ENCODE assay signal across 11 cellular contexts in genomic region chr3:4904801-4905695, GRCh38.
A peak's percentile ranks its signal among the peaks of the same experiment; 100 is the strongest.
DNase-seq lines count a peak whose midpoint lies in the region; ATAC-seq and TF ChIP-seq lines count a peak whose summit lies in the region.
"Had no signal": no experiment of that assay in that cellular context is flagged by ENCODE, and none has a peak within 500 bp of the region (broad histone marks: within the 10 kb centered on the region; RNA-seq: fewer than 3 reads in every experiment).

No MANE protein-coding gene starts in this region.

- peaks cover 21 to 46% (median 29%) of the 10 kb centered on the region in 4 donors for H3K4me1 Mint-ChIP-seq in CD4-positive, CD25-positive, alpha-beta regulatory T cell

- H3K27ac Mint-ChIP-seq in CD4-positive, CD25-positive, alpha-beta regulatory T cell = peak overlapping the region in 2 of 3 donors; percentile 33 to 67
- H3K27ac Mint-ChIP-seq: dendritic cell treated with granulocyte-macrophage colony-stimulating factor and Interleukin-4, amounts not matched to agents 40 ng/mL and 50 ng/mL, for 4 days had no signal

- no peaks in the 10 kb centered on the region for H3K27me3 ChIP-seq in CD4-positive, CD25-positive, alpha-beta regulatory T cell (ENCODE audit: control insufficient read depth, insufficient read depth, low read length)
- H3K27me3 ChIP-seq in body of pancreas (no peaks in the 10 kb centered on the region), gastroesophageal sphincter (no peaks in the 10 kb centered on the region)

- peak overlapping the region in 2 of 4 donors; percentile 3 to 36 for H3K4me3 Mint-ChIP-seq in CD4-positive, CD25-positive, alpha-beta regulatory T cell
- H3K4me3 Mint-ChIP-seq: dendritic cell treated with granulocyte-macrophage colony-stimulating factor and Interleukin-4, amounts not matched to agents 40 ng/mL and 50 ng/mL, for 4 days had no signal

- WGBS in body of pancreas, 2 donors = 24 to 26% methylated on average over 9 of the region's 9 CpGs
- 33 to 50% methylated on average over 6 to 9 of the region's 9 CpGs for WGBS in gastroesophageal sphincter (ENCODE audit: low coverage in 1 of 2), 2 donors

- no peak for ATAC-seq in CD4-positive, CD25-positive, alpha-beta regulatory T cell (ENCODE audit: low read depth in 2 of 2)
- peak; percentile 82 for ATAC-seq in body of pancreas
- no peak for ATAC-seq in gastroesophageal sphincter

- H3K9me3 ChIP-seq in CD4-positive, CD25-positive, alpha-beta regulatory T cell (ENCODE audit: control insufficient read depth in 2 of 2, low read length in 2 of 2) = no peaks in the 10 kb centered on the region
- H3K9me3 ChIP-seq in body of pancreas (no peaks in the 10 kb centered on the region), gastroesophageal sphincter (no peaks in the 10 kb centered on the region)

- H3K27me3 Mint-ChIP-seq in CD4-positive, CD25-positive, alpha-beta regulatory T cell = peaks cover 20% of the 10 kb centered on the region
- H3K27me3 Mint-ChIP-seq: dendritic cell treated with granulocyte-macrophage colony-stimulating factor and Interleukin-4, amounts not matched to agents 40 ng/mL and 50 ng/mL, for 4 days had no signal

- H3K4me3 ChIP-seq in CD4-positive, CD25-positive, alpha-beta regulatory T cell (ENCODE audit: low read depth, low read length) = peak overlapping the region; percentile 15
- no peak overlapping the region for H3K4me3 ChIP-seq in body of pancreas
- H3K4me3 ChIP-seq in gastroesophageal sphincter = no peak overlapping the region
- H3K4me3 ChIP-seq: lung had no signal

- TF ChIP-seq CTCF in body of pancreas (IDR thresholded peaks at IDR 0.05) = no peak
- no peak for TF ChIP-seq CTCF in gastroesophageal sphincter (IDR thresholded peaks at IDR 0.05)

- H3K36me3 Mint-ChIP-seq in CD4-positive, CD25-positive, alpha-beta regulatory T cell = no peaks in the 10 kb centered on the region

- no peak overlapping the region for H3K27ac ChIP-seq in CD4-positive, CD25-positive, alpha-beta regulatory T cell (ENCODE audit: insufficient read depth, low read length, poor library complexity, severe bottlenecking)
- peak overlapping the region; percentile 17 to 56 (median 36) for H3K27ac ChIP-seq in body of pancreas
- H3K27ac ChIP-seq in gastroesophageal sphincter = peak overlapping the region in 1 of 4 donors; percentile 19

- no peak for DNase-seq in CD4-positive, CD25-positive, alpha-beta regulatory T cell
- DNase-seq in NCI-H1417 (lab: John Stamatoyannopoulos, UW) (peak in 2 of 3 experiments; percentile 19 to 67), body of pancreas (peak; percentile 29 to 66 (median 58)), lung microvascular endothelial cell (ENCODE audit: low read depth in 2 of 2) (peak; percentile 23 to 46), RPMI8226 (no peak), head of caudate nucleus (no peak)
- DNase-seq in activated CD4-positive, alpha-beta T cell treated with anti-CD3 and anti-CD28 coated beads for 48 hours = no peak
- DNase-seq: substantia nigra had no signal

- TF ChIP-seq POLR2A in body of pancreas (IDR thresholded peaks at IDR 0.05) (no peak), gastroesophageal sphincter (IDR thresholded peaks at IDR 0.05) (no peak)

- no peak for TF ChIP-seq EP300 in gastroesophageal sphincter (IDR thresholded peaks at IDR 0.05)

- H3K4me1 ChIP-seq in CD4-positive, CD25-positive, alpha-beta regulatory T cell (ENCODE audit: control insufficient read depth, insufficient read depth, low read length, poor library complexity, severe bottlenecking) = peaks cover 17% of the 10 kb centered on the region
- H3K4me1 ChIP-seq in body of pancreas = peaks cover 54% of the 10 kb centered on the region
- H3K4me1 ChIP-seq in gastroesophageal sphincter = peaks cover 3 to 46% (median 3%) of the 10 kb centered on the region in 3 donors

- no peaks in the 10 kb centered on the region for H3K36me3 ChIP-seq in CD4-positive, CD25-positive, alpha-beta regulatory T cell (ENCODE audit: control insufficient read depth, insufficient read depth, low read length)
- no peaks in the 10 kb centered on the region for H3K36me3 ChIP-seq in body of pancreas (replicated peaks in 1 of 2; ENCODE audit: insufficient read depth in 1 of 2, low read depth in 2 of 2)
- H3K36me3 ChIP-seq in gastroesophageal sphincter = no peaks in the 10 kb centered on the region

- H3K9me3 Mint-ChIP-seq in CD4-positive, CD25-positive, alpha-beta regulatory T cell = no peaks in the 10 kb centered on the region
- H3K9me3 Mint-ChIP-seq: dendritic cell treated with granulocyte-macrophage colony-stimulating factor and Interleukin-4, amounts not matched to agents 40 ng/mL and 50 ng/mL, for 4 days had no signal

- intact Hi-C loops in body of pancreas (cut with DNase I) (no loop called here), head of caudate nucleus (cut with DNase I) (no loop called here)

Comparison
In these comparisons a context has a peak if more than half of its experiments do, and no peak if none do; other contexts are left out.
1. DNase-seq: peak in NCI-H1417 (2 of 3), body of pancreas (4 of 4) and lung microvascular endothelial cell (2 of 2); none in CD4-positive, CD25-positive, alpha-beta regulatory T cell (0 of 3), activated CD4-positive, alpha-beta T cell treated with anti-CD3 and anti-CD28 coated beads for 48 hours (single experiment), RPMI8226 (single experiment) and head of caudate nucleus (0 of 42).